In the genomic region with DNA sequence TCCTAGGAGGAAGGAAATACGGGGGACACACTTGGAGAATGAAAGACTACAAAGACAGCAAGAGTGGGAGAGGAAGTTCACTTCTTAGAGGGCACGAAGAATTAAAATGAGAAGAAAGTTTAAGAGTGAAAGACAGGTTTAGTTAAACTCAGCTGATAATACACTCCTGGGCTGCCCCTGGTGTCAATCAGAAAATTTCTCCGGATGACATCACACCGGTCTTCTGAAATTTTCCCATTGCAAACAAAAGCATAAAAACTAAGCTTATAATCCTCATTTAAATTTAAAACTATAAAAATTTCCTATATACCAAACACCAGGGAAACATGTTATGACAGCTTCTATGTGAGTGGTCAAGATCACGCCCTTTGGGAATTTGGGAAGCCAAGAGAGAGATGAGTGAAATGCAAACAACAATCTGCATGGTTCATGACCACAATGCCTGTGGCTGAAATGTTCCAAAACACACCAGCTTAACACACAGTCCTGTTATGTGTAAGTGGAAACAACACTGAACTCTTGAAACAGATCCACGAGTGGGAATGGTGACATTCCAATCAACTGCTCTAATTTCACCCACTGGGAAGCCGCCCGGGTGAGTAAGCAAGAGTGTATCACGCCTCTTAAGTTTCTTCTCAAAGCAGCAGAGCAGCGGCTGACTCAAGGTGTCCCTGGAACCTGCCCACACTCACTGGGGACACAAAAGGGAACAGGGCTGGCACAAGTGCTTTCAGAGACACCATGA, we compare ENCODE assay signal across 8 cellular contexts. TPM values are rescaled to one million over a fixed set of nuclear protein-coding genes. Genes with fewer than 3 reads are reported as not detected.
DNase-seq lines count a peak whose midpoint lies in the region; ATAC-seq and TF ChIP-seq lines count a peak whose summit lies in the region.

No MANE protein-coding gene starts in this region.

- H3K27me3 ChIP-seq in BLaER1 treated with 17β-estradiol and CSF1 and Interleukin-3, amounts not matched to agents 10 nM and 100 nM, result no peaks in the 10 kb centered on the region
- H3K27me3 ChIP-seq in PC-3 (ENCODE audit: low read length), result no peaks in the 10 kb centered on the region

- H3F3A ChIP-seq in PC-3 (ENCODE audit: low read length, unreplicated experiment), result no peaks in the 10 kb centered on the region

- BruUV-seq in PC-3 (replicated peaks; lab: Mats Ljungman, UMichigan), result no TSS peak

- peaks cover 81% of the 10 kb centered on the region for H3K4me1 Mint-ChIP-seq in neural crest cell

- H3K9me3 ChIP-seq in BLaER1 treated with 17β-estradiol and CSF1 and Interleukin-3, amounts not matched to agents 10 nM and 100 nM (replicated peaks in 1 of 11), result no peaks in the 10 kb centered on the region
- no peaks in the 10 kb centered on the region for H3K9me3 ChIP-seq in PC-3 (ENCODE audit: low read length)

- peak overlapping the region; percentile 35 for H3K27ac Mint-ChIP-seq in neural crest cell (ENCODE audit: unreplicated experiment)

- POLR2A ChIA-PET in PC-3 (lab: Charles Lee; ENCODE audit: unreplicated experiment), result interaction anchor here (0.6 to 0.7 kb wide), 2 partner anchors 32 to 97 kb away, joined by 6 read pairs; a partner anchor contains a TSS

- H3K4me3 ChIP-seq in BLaER1 treated with 17β-estradiol and CSF1 and Interleukin-3, amounts not matched to agents 10 nM and 100 nM, result no peak overlapping the region
- H3K4me3 ChIP-seq in PC-3 (ENCODE audit: low read length) (no peak overlapping the region), choroid plexus epithelial cell (ENCODE audit: low read depth, low read length) (no peak overlapping the region)

- CTCF ChIA-PET in PC-3 (lab: Charles Lee), result interaction anchor here (0.5 to 0.6 kb wide), 2 partner anchors 13 to 14 kb away, joined by 3 read pairs; no protein-coding TSS in a partner anchor

- peaks cover 100% of the 10 kb centered on the region for H3K79me2 ChIP-seq in PC-3 (ENCODE audit: low read length)

- H3K27me3 Mint-ChIP-seq in neural crest cell (ENCODE audit: low read depth), result no peaks in the 10 kb centered on the region

- ATAC-seq in PC-3, result peak; percentile 60
- no peak for ATAC-seq in GM21515 (IDR thresholded peaks at IDR 0.05; ENCODE audit: unreplicated experiment)

- peak overlapping the region in 4 of 11 experiments; percentile 3 to 12 (median 6); a peak in 2 of 22 replicates for H3K9ac ChIP-seq in BLaER1 treated with 17β-estradiol and CSF1 and Interleukin-3, amounts not matched to agents 10 nM and 100 nM
- H3K9ac ChIP-seq in PC-3 (ENCODE audit: low read length), result no peak overlapping the region

- no peak for TF ChIP-seq CTCF in PC-3 (conservative IDR thresholded peaks at IDR 0.05; ENCODE audit: low read depth, low read length)
- no peak for TF ChIP-seq CTCF in choroid plexus epithelial cell (conservative IDR thresholded peaks at IDR 0.05; ENCODE audit: low read depth, low read length)
- no peak for TF ChIP-seq CTCF in neural crest cell (conservative IDR thresholded peaks at IDR 0.05)

- no peaks in the 10 kb centered on the region for H3K9me2 ChIP-seq in PC-3 (replicated peaks; ENCODE audit: low read length)

- peaks cover 0 to 16% (median 0%) of the 10 kb centered on the region in 11 experiments; a peak in 6 of 22 replicates for H3K36me3 ChIP-seq in BLaER1 treated with 17β-estradiol and CSF1 and Interleukin-3, amounts not matched to agents 10 nM and 100 nM
- H3K36me3 ChIP-seq in PC-3 (ENCODE audit: low read depth, low read length), result no peaks in the 10 kb centered on the region

- H4K20me1 ChIP-seq in BLaER1 treated with 17β-estradiol and CSF1 and Interleukin-3, amounts not matched to agents 10 nM and 100 nM, result peaks cover 100% of the 10 kb centered on the region in 11 experiments
- H4K20me1 ChIP-seq in PC-3 (ENCODE audit: low read length), result peaks cover 91% of the 10 kb centered on the region

- no peak overlapping the region for H2AFZ ChIP-seq in PC-3 (ENCODE audit: low read length)

- H3K9me3 Mint-ChIP-seq in neural crest cell, result no peaks in the 10 kb centered on the region

- intact Hi-C loops in PC-3 (cut with micrococcal nuclease), result loop anchor here (2.0 kb wide), 1 partner anchor 13 kb away; no protein-coding TSS in a partner anchor

- no peaks in the 10 kb centered on the region for H3K36me3 Mint-ChIP-seq in neural crest cell (ENCODE audit: low read depth)

- peak overlapping the region; percentile 70 to 86 (median 82) for H3K4me2 ChIP-seq in BLaER1 treated with 17β-estradiol and CSF1 and Interleukin-3, amounts not matched to agents 10 nM and 100 nM
- no peak overlapping the region for H3K4me2 ChIP-seq in PC-3 (ENCODE audit: low read length)

- DNase-seq in PC-3 (peak; percentile 28), choroid plexus epithelial cell (ENCODE audit: low read depth) (peak; percentile 77), neural crest cell (ENCODE audit: low read depth, low spot score) (no peak), NCI-H187 (lab: John Stamatoyannopoulos, UW) (no peak), NCI-H128 (lab: John Stamatoyannopoulos, UW; ENCODE audit: unreplicated experiment) (no peak)
- no peak for DNase-seq in effector CD8-positive, alpha-beta T cell (lab: John Stamatoyannopoulos, UW)

- H3K4me1 ChIP-seq in BLaER1 treated with 17β-estradiol and CSF1 and Interleukin-3, amounts not matched to agents 10 nM and 100 nM, result peaks cover 99 to 100% (median 100%) of the 10 kb centered on the region in 10 experiments
- peaks cover 37% of the 10 kb centered on the region for H3K4me1 ChIP-seq in PC-3 (ENCODE audit: insufficient read depth, low read length)

- peak overlapping the region in 5 of 11 experiments; percentile 15 to 23 (median 17); a peak in 3 of 22 replicates for H3K27ac ChIP-seq in BLaER1 treated with 17β-estradiol and CSF1 and Interleukin-3, amounts not matched to agents 10 nM and 100 nM
- H3K27ac ChIP-seq in PC-3 (ENCODE audit: low read length), result no peak overlapping the region; the same call in 1 of the 2 replicates

- H3K4me3 Mint-ChIP-seq in neural crest cell, result no peak overlapping the region

RNA-seq across cellular contexts. Expression of a gene that starts 49.0 kb away (rescaled TPM):
- total RNA-seq in PC-3 (2014; rRNA removed) (20.9 and 46.4 TPM in 2 replicates), neural crest cell (152 and 158 TPM in 2 replicates)

RNA-seq across cellular contexts. Expression of a gene that starts 51.1 kb away (rescaled TPM):
- total RNA-seq in PC-3 (2014; rRNA removed), result not detected in 2 replicates
- 1.0 and 1.1 TPM in 2 replicates for total RNA-seq in neural crest cell

Comparison
In these comparisons a context has a peak if more than half of its experiments do, and no peak if none do; other contexts are left out.
1. DNase-seq: peak in PC-3 (single experiment) and choroid plexus epithelial cell (single experiment); none in neural crest cell (single experiment), NCI-H187 (0 of 2), NCI-H128 (single experiment) and effector CD8-positive, alpha-beta T cell (single experiment).